ENCODE assay signal across 9 cellular contexts in the genomic region with DNA sequence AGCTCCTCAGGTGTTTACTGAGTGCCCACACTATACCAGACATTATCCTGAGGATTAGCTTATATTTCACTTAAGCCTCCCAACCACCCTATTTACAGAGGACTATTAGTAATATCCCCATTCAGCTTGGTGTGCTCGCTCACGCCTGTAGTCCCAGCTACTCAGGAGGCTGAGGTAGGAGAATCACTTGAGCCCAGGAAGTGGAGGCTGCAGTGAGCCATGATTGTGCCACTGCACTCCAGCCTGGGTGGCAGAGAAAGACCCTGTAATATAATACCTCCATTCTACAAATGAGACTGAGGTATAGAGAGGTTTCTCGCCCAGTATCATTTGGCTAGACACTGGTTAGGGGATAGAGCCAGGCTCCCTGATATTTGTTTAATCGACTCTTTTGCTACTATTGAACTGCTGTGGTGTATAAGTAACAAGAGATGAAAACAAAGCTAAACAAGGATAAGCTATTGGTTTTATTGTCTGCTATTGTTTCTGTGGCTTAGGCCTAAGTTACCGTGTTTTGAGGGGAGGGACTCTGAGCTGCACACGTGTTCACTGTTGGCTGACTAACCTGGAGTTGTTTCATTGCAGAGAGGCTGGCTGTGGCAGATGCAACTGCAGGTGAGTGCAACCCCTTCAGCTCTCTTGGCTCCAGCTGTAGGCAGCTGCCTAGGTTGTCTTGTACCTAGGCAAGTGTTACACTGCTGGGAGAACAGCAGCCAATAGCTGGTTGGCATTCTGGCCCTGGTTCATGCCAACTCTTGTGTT. TPM values are rescaled to one million over a fixed set of nuclear protein-coding genes. Genes with fewer than 3 reads are reported as not detected.
DNase-seq lines count a peak whose midpoint lies in the region; ATAC-seq and TF ChIP-seq lines count a peak whose summit lies in the region.
"Had no signal": no experiment of that assay in that cellular context is flagged by ENCODE, and none has a peak within 500 bp of the region (broad histone marks: within the 10 kb centered on the region; RNA-seq: fewer than 3 reads in every experiment).

No MANE protein-coding gene starts in this region.

- 47 to 59% methylated on average over 6 of the region's 6 CpGs for WGBS in esophagus, 2 donors

- no peaks in the 10 kb centered on the region for H3K9me3 ChIP-seq in esophagus (ENCODE audit: control insufficient read depth in 2 of 2, insufficient read depth in 1 of 2, low read depth in 1 of 2, low read length in 1 of 2)

- intact Hi-C loops in activated naive CD4-positive, alpha-beta T cell treated with anti-CD3 and anti-CD28 coated beads for 36 hours (cut with micrococcal nuclease): no loop called here

- H3K4me3 Mint-ChIP-seq in activated naive CD4-positive, alpha-beta T cell treated with anti-CD3 and anti-CD28 coated beads for 36 hours: peak overlapping the region; percentile 93
- peak overlapping the region; percentile 87 for H3K4me3 Mint-ChIP-seq in stimulated activated effector memory CD8-positive, alpha-beta T cell treated with anti-CD3 and anti-CD28 coated beads, Interleukin-12 subunit alpha, Interleukin-12 subunit beta, amount 100 ng/mL, for 72 hours

- peak overlapping the region; percentile 69 to 84 for H3K27ac ChIP-seq in esophagus (ENCODE audit: low read depth in 2 of 2, low read length in 1 of 2)
- H3K27ac ChIP-seq: WERI-Rb-1 had no signal

- peak; percentile 30 for DNase-seq in activated naive CD4-positive, alpha-beta T cell treated with anti-CD3 and anti-CD28 coated beads for 36 hours
- DNase-seq in activated naive CD4-positive, alpha-beta T cell treated with Interleukin-2 at 50 U/mL for 16 hours: no peak
- no peak for DNase-seq in stimulated activated effector memory CD8-positive, alpha-beta T cell treated with anti-CD3 and anti-CD28 coated beads, Interleukin-12 subunit alpha, Interleukin-12 subunit beta, amount 100 ng/mL, for 72 hours (ENCODE audit: low spot score in 2 of 2)
- no peak for DNase-seq in NCI-H1436 (lab: John Stamatoyannopoulos, UW)
- DNase-seq: WERI-Rb-1 had no signal

- H3K27me3 Mint-ChIP-seq in activated naive CD4-positive, alpha-beta T cell treated with anti-CD3 and anti-CD28 coated beads for 36 hours (ENCODE audit: low read depth): no peaks in the 10 kb centered on the region

- ATAC-seq in stimulated activated effector memory CD8-positive, alpha-beta T cell treated with anti-CD3 and anti-CD28 coated beads, Interleukin-12 subunit alpha, Interleukin-12 subunit beta, amount 100 ng/mL, for 72 hours: no peak
- ATAC-seq in GM21786 (IDR thresholded peaks at IDR 0.05; ENCODE audit: unreplicated experiment): no peak
- no peak for ATAC-seq in GM18498 (IDR thresholded peaks at IDR 0.05; ENCODE audit: unreplicated experiment)

- peak; percentile 52 for TF ChIP-seq POLR2A in Raji (IDR thresholded peaks at IDR 0.05; ENCODE audit: insufficient read depth, low read depth, low read length)

- peaks cover 9 to 18% of the 10 kb centered on the region in 2 donors for H3K4me1 ChIP-seq in esophagus (ENCODE audit: control insufficient read depth in 2 of 2, insufficient read depth in 2 of 2, low read length in 1 of 2)

- peak overlapping the region in 1 of 2 donors; percentile 66 for H3K4me3 ChIP-seq in esophagus (ENCODE audit: low read depth in 1 of 2, low read length in 2 of 2)

- peaks cover 65% of the 10 kb centered on the region for H3K4me1 Mint-ChIP-seq in activated naive CD4-positive, alpha-beta T cell treated with anti-CD3 and anti-CD28 coated beads for 36 hours (ENCODE audit: low read depth)
- peaks cover 47% of the 10 kb centered on the region for H3K4me1 Mint-ChIP-seq in stimulated activated effector memory CD8-positive, alpha-beta T cell treated with anti-CD3 and anti-CD28 coated beads, Interleukin-12 subunit alpha, Interleukin-12 subunit beta, amount 100 ng/mL, for 72 hours

- H3K36me3 Mint-ChIP-seq in activated naive CD4-positive, alpha-beta T cell treated with anti-CD3 and anti-CD28 coated beads for 36 hours (ENCODE audit: low read depth): peaks cover 48% of the 10 kb centered on the region
- H3K36me3 Mint-ChIP-seq in stimulated activated effector memory CD8-positive, alpha-beta T cell treated with anti-CD3 and anti-CD28 coated beads, Interleukin-12 subunit alpha, Interleukin-12 subunit beta, amount 100 ng/mL, for 72 hours: peaks cover 80% of the 10 kb centered on the region

- H3K27ac Mint-ChIP-seq in activated naive CD4-positive, alpha-beta T cell treated with anti-CD3 and anti-CD28 coated beads for 36 hours: peak overlapping the region; percentile 9
- H3K27ac Mint-ChIP-seq in stimulated activated effector memory CD8-positive, alpha-beta T cell treated with anti-CD3 and anti-CD28 coated beads, Interleukin-12 subunit alpha, Interleukin-12 subunit beta, amount 100 ng/mL, for 72 hours: peak overlapping the region; percentile 91

- peaks cover 4 to 7% of the 10 kb centered on the region in 2 donors for H3K36me3 ChIP-seq in esophagus (ENCODE audit: control insufficient read depth in 2 of 2, insufficient read depth in 2 of 2, low read length in 1 of 2)
- H3K36me3 ChIP-seq: WERI-Rb-1 had no signal

- CTCF ChIA-PET in activated naive CD4-positive, alpha-beta T cell treated with anti-CD3 and anti-CD28 coated beads for 36 hours (lab: Charles Lee): interaction anchor here (0.7 to 3.3 kb wide), 8 partner anchors 11 to 147 kb away, joined by 3 to 14 read pairs (median 4); partner anchors contain the start of gene PAIP2

- no peaks in the 10 kb centered on the region for H3K9me3 Mint-ChIP-seq in activated naive CD4-positive, alpha-beta T cell treated with anti-CD3 and anti-CD28 coated beads for 36 hours
- no peaks in the 10 kb centered on the region for H3K9me3 Mint-ChIP-seq in stimulated activated effector memory CD8-positive, alpha-beta T cell treated with anti-CD3 and anti-CD28 coated beads, Interleukin-12 subunit alpha, Interleukin-12 subunit beta, amount 100 ng/mL, for 72 hours

- H3K27me3 ChIP-seq in esophagus (ENCODE audit: control insufficient read depth in 1 of 2, insufficient read depth in 2 of 2, low read length in 2 of 2): no peaks in the 10 kb centered on the region

RNA-seq across cellular contexts. Expression of gene MATR3, which starts 17.8 kb away (rescaled TPM):
- total RNA-seq in activated naive CD4-positive, alpha-beta T cell treated with anti-CD3 and anti-CD28 coated beads for 36 hours: 100 to 1,000 TPM; 137 to 164 TPM
- 10 to 100 TPM; 54.3 to 77.2 TPM for polyA plus RNA-seq in esophagus
